8 cellular contexts compared by ENCODE assay signal in genomic region chr7:5424689-5425506, GRCh38. TPM values are rescaled to one million over a fixed set of nuclear protein-coding genes. Genes with fewer than 3 reads are reported as not detected.
A peak's percentile ranks its signal among the peaks of the same experiment; 100 is the strongest.
DNase-seq lines count a peak whose midpoint lies in the region; ATAC-seq, FAIRE-seq and TF ChIP-seq lines count a peak whose summit lies in the region.

No MANE protein-coding gene starts in this region.

- H3K36me3 ChIP-seq in CD4-positive, alpha-beta memory T cell (ENCODE audit: insufficient read depth, low read length) = no peaks in the 10 kb centered on the region
- no peaks in the 10 kb centered on the region for H3K36me3 ChIP-seq in mucosa of rectum (ENCODE audit: control insufficient read depth in 2 of 2, insufficient read depth in 2 of 2, low read length in 2 of 2)

- H3K9me3 Mint-ChIP-seq in CD4-positive, alpha-beta memory T cell = peaks cover 0 to 3% (median 0%) of the 10 kb centered on the region in 8 donors
- H3K9me3 Mint-ChIP-seq in HFFc6 = no peaks in the 10 kb centered on the region

- DNase-seq in CD4-positive, alpha-beta memory T cell = peak; percentile 8 to 24 (median 9)
- DNase-seq in HFFc6 (peak; percentile 17), SW480 (ENCODE audit: low spot score) (peak; percentile 55), epithelial cell of prostate (ENCODE audit: low read depth, low spot score) (no peak), urothelium cell line (ENCODE audit: low spot score) (peak; percentile 71)

- peak overlapping the region in 4 of 7 donors; percentile 7 to 81 (median 25) for H3K27ac Mint-ChIP-seq in CD4-positive, alpha-beta memory T cell
- peak overlapping the region; percentile 99 for H3K27ac Mint-ChIP-seq in HFFc6

- H3K27me3 ChIP-seq in CD4-positive, alpha-beta memory T cell (ENCODE audit: insufficient read depth, low read length) = peaks cover 56% of the 10 kb centered on the region
- no peaks in the 10 kb centered on the region for H3K27me3 ChIP-seq in mucosa of rectum (ENCODE audit: control insufficient read depth in 2 of 2, insufficient read depth in 2 of 2, low read length in 2 of 2)

- POLR2A ChIA-PET in CD4-positive, alpha-beta memory T cell (lab: Charles Lee; ENCODE audit: partially characterized antibody) = interaction anchor here (0.9 to 4.2 kb wide), 5 partner anchors 25 to 134 kb away, joined by 3 to 44 read pairs (median 3); no protein-coding TSS in a partner anchor

- H3K36me3 Mint-ChIP-seq in CD4-positive, alpha-beta memory T cell = peaks cover 0 to 1% of the 10 kb centered on the region in 2 donors
- H3K36me3 Mint-ChIP-seq in HFFc6 (ENCODE audit: low read depth) = no peaks in the 10 kb centered on the region; the same call in 1 of the 2 replicates

- peak overlapping the region; percentile 40 to 95 (median 71) for H3K4me3 Mint-ChIP-seq in CD4-positive, alpha-beta memory T cell
- peak overlapping the region; percentile 92 for H3K4me3 Mint-ChIP-seq in HFFc6

- H3K27me3 Mint-ChIP-seq in CD4-positive, alpha-beta memory T cell = peaks cover 20 to 45% of the 10 kb centered on the region in 2 donors
- peaks cover 19% of the 10 kb centered on the region for H3K27me3 Mint-ChIP-seq in HFFc6 (ENCODE audit: insufficient read depth)

- no peak overlapping the region for H3K27ac ChIP-seq in CD4-positive, alpha-beta memory T cell (ENCODE audit: low read depth, low read length)
- H3K27ac ChIP-seq in epithelial cell of prostate (peak overlapping the region; percentile 99), mucosa of rectum (ENCODE audit: low read depth in 2 of 2, low read length in 2 of 2) (peak overlapping the region; percentile 98 to 99)

- peaks cover 17 to 64% (median 30%) of the 10 kb centered on the region in 4 donors for H3K4me1 Mint-ChIP-seq in CD4-positive, alpha-beta memory T cell
- H3K4me1 Mint-ChIP-seq in HFFc6 (ENCODE audit: low read depth) = peaks cover 6% of the 10 kb centered on the region

- ATAC-seq in GM18520 (IDR thresholded peaks at IDR 0.05; ENCODE audit: unreplicated experiment) = no peak
- no peak for ATAC-seq in GM21526 (IDR thresholded peaks at IDR 0.05; ENCODE audit: low FRiP score, unreplicated experiment)

- no peak for FAIRE-seq in urothelium cell line (lab: Jason Lieb, UNC)

- H3K4me3 ChIP-seq in CD4-positive, alpha-beta memory T cell (ENCODE audit: low read length in 2 of 2) = peak overlapping the region in 1 of 2 donors; percentile 9
- H3K4me3 ChIP-seq in mucosa of rectum (ENCODE audit: low read length in 2 of 2) = peak overlapping the region; percentile 88 to 99

- peak; percentile 27; the same call in 1 of the 2 replicates for TF ChIP-seq CTCF in HFFc6 (IDR thresholded peaks at IDR 0.05)

- CTCF ChIA-PET in CD4-positive, alpha-beta memory T cell (lab: Charles Lee; ENCODE audit: partially characterized antibody) = no interaction called here

- peaks cover 85% of the 10 kb centered on the region for H3K4me1 ChIP-seq in CD4-positive, alpha-beta memory T cell (ENCODE audit: insufficient read depth, low read length)
- peaks cover 16 to 22% of the 10 kb centered on the region in 2 donors for H3K4me1 ChIP-seq in mucosa of rectum (ENCODE audit: control insufficient read depth in 2 of 2, insufficient read depth in 2 of 2, low read length in 2 of 2)

- no peaks in the 10 kb centered on the region for H3K9me3 ChIP-seq in CD4-positive, alpha-beta memory T cell (ENCODE audit: control insufficient read depth in 1 of 2, low read length in 2 of 2)
- H3K9me3 ChIP-seq in mucosa of rectum (ENCODE audit: control insufficient read depth in 2 of 2, low read length in 2 of 2) = no peaks in the 10 kb centered on the region

- intact Hi-C loops in CD4-positive, alpha-beta memory T cell (cut with micrococcal nuclease) = no loop called here

- H3K9ac ChIP-seq in mucosa of rectum (ENCODE audit: low read depth in 1 of 2, low read length in 2 of 2) = peak overlapping the region; percentile 94 to 97

RNA-seq across cellular contexts. Expression of gene TNRC18, which starts 1.3 kb away (rescaled TPM):
- 10 to 100 TPM; 47.3 to 48.9 TPM for total RNA-seq in CD4-positive, alpha-beta memory T cell
- polyA plus RNA-seq in CD4-positive, alpha-beta memory T cell = 1 to 10 TPM in 1 of 2 donors, under 1 TPM in 1; 0.11 to 1.7 TPM
- 10 to 100 TPM; 70.6 to 87.1 (median 79.9) TPM for total RNA-seq in HFFc6 (2021; fragmentation: NEBNext Ultra II Directional; extraction: Animal tissue kit (Norgen Biotek cat#: 25700))
